12 cellular contexts compared by ENCODE assay signal in the genomic region with DNA sequence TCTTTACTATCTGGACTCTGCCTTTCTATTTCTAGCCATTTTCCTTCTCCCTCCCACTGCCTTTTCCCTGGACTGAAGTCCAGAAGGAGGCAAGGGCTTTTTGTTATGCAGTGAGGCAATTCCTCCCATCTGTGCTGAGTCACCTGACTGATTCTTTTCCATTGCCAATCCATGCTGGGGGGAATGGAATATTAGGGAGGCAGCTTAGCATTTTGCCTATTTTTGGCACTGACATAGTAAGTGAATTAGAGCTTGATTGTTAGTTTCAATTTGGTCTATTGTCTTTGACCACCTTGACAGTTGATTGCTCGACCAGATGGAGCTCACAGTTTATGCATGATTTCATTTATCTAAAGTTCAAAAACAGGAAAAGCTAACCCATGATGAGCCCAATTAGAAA.
"Had no signal": no experiment of that assay in that cellular context is flagged by ENCODE, and none has a peak within 500 bp of the region (broad histone marks: within the 10 kb centered on the region; RNA-seq: fewer than 3 reads in every experiment).

No MANE protein-coding gene starts in this region.

- ATAC-seq: activated T-helper 17 cell treated with anti-CD3 and anti-CD28 coated beads, Interleukin-2, amount 50 U/mL, for 72 hours; left colon had no signal

- H3K4me3 ChIP-seq: suprapubic skin, upper lobe of left lung had no signal

- H3K27me3 ChIP-seq: suprapubic skin, upper lobe of left lung had no signal

- H3K4me1 ChIP-seq: suprapubic skin, upper lobe of left lung had no signal

- DNase-seq: activated B cell treated with CpG ODN at 0.5 μM for 24 hours; activated CD4-positive, alpha-beta T cell treated with anti-CD3 and anti-CD28 coated beads, Interleukin-2, amount 10 ng/mL, durations not matched to agents 7 days and 5 days; activated CD8-positive, alpha-beta memory T cell treated with anti-CD3 and anti-CD28 coated beads for 24 hours; activated naive CD4-positive, alpha-beta T cell treated with anti-CD3 and anti-CD28 coated beads, Interleukin-2, amount 10 ng/mL, durations not matched to agents 7 days and 5 days; caudate nucleus; left colon; nephron progenitor cell; stimulated activated CD4-positive, alpha-beta T cell treated with anti-CD3 and anti-CD28 coated beads, Interleukin-2, amount 100 ng/mL, for 48 hours; stimulated activated naive CD4-positive, alpha-beta T cell treated with Interleukin-2 at 50 U/mL for 16 hours; upper lobe of left lung had no signal

- H3K27ac ChIP-seq: suprapubic skin, upper lobe of left lung had no signal

- H3K36me3 ChIP-seq: suprapubic skin, upper lobe of left lung had no signal

- H3K9me3 ChIP-seq: suprapubic skin, upper lobe of left lung had no signal
